Comparison of ENCODE assay signal across 9 cellular contexts in genomic region chr6:28446818-28447511, GRCh38. TPM values are rescaled to one million over a fixed set of nuclear protein-coding genes. Genes with fewer than 3 reads are reported as not detected.
DNase-seq lines count a peak whose midpoint lies in the region; ATAC-seq and TF ChIP-seq lines count a peak whose summit lies in the region.
"Had no signal": no experiment of that assay in that cellular context is flagged by ENCODE, and none has a peak within 500 bp of the region (broad histone marks: within the 10 kb centered on the region; RNA-seq: fewer than 3 reads in every experiment).

No MANE protein-coding gene starts in this region.

- H3K4me1 Mint-ChIP-seq in IgD-negative memory B cell = peaks cover 11 to 15% (median 15%) of the 10 kb centered on the region in 3 donors
- H3K4me1 Mint-ChIP-seq in central memory CD8-positive, alpha-beta T cell = peaks cover 13% of the 10 kb centered on the region
- H3K4me1 Mint-ChIP-seq in natural killer cell treated with Interleukin-12 subunit alpha and Interleukin-12 subunit beta and Interleukin-15 and Interleukin-18, amount 100 ng/mL, for 72 hours (ENCODE audit: low read depth in 2 of 2) = peaks cover 25 to 32% of the 10 kb centered on the region in 2 donors

- ATAC-seq in central memory CD8-positive, alpha-beta T cell (replicated peaks; ENCODE audit: extremely low read depth, poor library complexity, severe bottlenecking) = no peak
- ATAC-seq in natural killer cell treated with Interleukin-12 subunit alpha and Interleukin-12 subunit beta and Interleukin-15 and Interleukin-18, amount 100 ng/mL, for 72 hours = no peak
- ATAC-seq in HG03095 (IDR thresholded peaks at IDR 0.05; ENCODE audit: unreplicated experiment) (no peak), GM19023 (IDR thresholded peaks at IDR 0.05; ENCODE audit: unreplicated experiment) (no peak)

- H3K27me3 ChIP-seq in BJ (ENCODE audit: control insufficient read depth, insufficient read depth, low read length) = no peaks in the 10 kb centered on the region
- peaks cover 0 to 10% of the 10 kb centered on the region in 2 donors for H3K27me3 ChIP-seq in Peyer's patch

- TF ChIP-seq CTCF in BJ (IDR thresholded peaks at IDR 0.05; ENCODE audit: insufficient read depth, low read depth, low read length) = no peak
- no peak for TF ChIP-seq CTCF in Peyer's patch (IDR thresholded peaks at IDR 0.05)

- POLR2A ChIA-PET in BJ (lab: Charles Lee) = interaction anchor here (0.5 kb wide), 1 partner anchor 34 kb away, joined by 3 read pairs; no protein-coding TSS in a partner anchor

- DNase-seq in BJ (ENCODE audit: low read depth) (no peak), Peyer's patch (no peak), DMS153 treated with DMSO at 0.1 percent for 48 hours (lab: John Stamatoyannopoulos, UW; ENCODE audit: unreplicated experiment) (no peak)
- no peak for DNase-seq in central memory CD8-positive, alpha-beta T cell (ENCODE audit: low spot score in 2 of 2)
- DNase-seq in natural killer cell treated with Interleukin-12 subunit alpha and Interleukin-12 subunit beta and Interleukin-15 and Interleukin-18, amount 100 ng/mL, for 72 hours (ENCODE audit: low spot score) = no peak
- DNase-seq: NK-92 treated with Interleukin-12 subunit alpha and Interleukin-12 subunit beta, amount 100 ng/mL, for 24 hours had no signal

- no peaks in the 10 kb centered on the region for H3K9me3 ChIP-seq in Peyer's patch

- TF ChIP-seq POLR2A in Peyer's patch (IDR thresholded peaks at IDR 0.05) = no peak

- H3K4me3 ChIP-seq in BJ (ENCODE audit: low read depth, low read length) = peak overlapping the region; percentile 43
- H3K4me3 ChIP-seq in Peyer's patch = peak overlapping the region in 1 of 4 donors; percentile 22

- no peak overlapping the region for H3K27ac ChIP-seq in Peyer's patch

- peak overlapping the region in 3 of 4 donors; percentile 44 to 84 (median 63) for H3K4me3 Mint-ChIP-seq in IgD-negative memory B cell
- H3K4me3 Mint-ChIP-seq in central memory CD8-positive, alpha-beta T cell = peak overlapping the region; percentile 6
- H3K4me3 Mint-ChIP-seq in natural killer cell treated with Interleukin-12 subunit alpha and Interleukin-12 subunit beta and Interleukin-15 and Interleukin-18, amount 100 ng/mL, for 72 hours = peak overlapping the region; percentile 25

- H3K36me3 Mint-ChIP-seq in IgD-negative memory B cell = no peaks in the 10 kb centered on the region
- peaks cover 8% of the 10 kb centered on the region for H3K36me3 Mint-ChIP-seq in central memory CD8-positive, alpha-beta T cell (ENCODE audit: insufficient read depth)
- H3K36me3 Mint-ChIP-seq in natural killer cell treated with Interleukin-12 subunit alpha and Interleukin-12 subunit beta and Interleukin-15 and Interleukin-18, amount 100 ng/mL, for 72 hours = peaks cover 28% of the 10 kb centered on the region

- CTCF ChIA-PET in BJ (lab: Yijun Ruan, JAX) = no interaction called here

- peaks cover 38% of the 10 kb centered on the region for H3K27me3 Mint-ChIP-seq in IgD-negative memory B cell
- peaks cover 36% of the 10 kb centered on the region for H3K27me3 Mint-ChIP-seq in central memory CD8-positive, alpha-beta T cell
- peaks cover 26 to 37% of the 10 kb centered on the region in 2 donors for H3K27me3 Mint-ChIP-seq in natural killer cell treated with Interleukin-12 subunit alpha and Interleukin-12 subunit beta and Interleukin-15 and Interleukin-18, amount 100 ng/mL, for 72 hours

- H3K27ac Mint-ChIP-seq in IgD-negative memory B cell = peak overlapping the region in 1 of 3 donors; percentile 67
- no peak overlapping the region for H3K27ac Mint-ChIP-seq in central memory CD8-positive, alpha-beta T cell (ENCODE audit: low read depth)
- H3K27ac Mint-ChIP-seq in natural killer cell treated with Interleukin-12 subunit alpha and Interleukin-12 subunit beta and Interleukin-15 and Interleukin-18, amount 100 ng/mL, for 72 hours = peak overlapping the region in 1 of 2 donors; percentile 3

- H3K36me3 ChIP-seq in BJ (ENCODE audit: control insufficient read depth, insufficient read depth, low read length) (no peaks in the 10 kb centered on the region), Peyer's patch (no peaks in the 10 kb centered on the region)

- no peaks in the 10 kb centered on the region for H3K4me1 ChIP-seq in Peyer's patch

- H3K9me3 Mint-ChIP-seq in IgD-negative memory B cell = peaks cover 4 to 12% (median 7%) of the 10 kb centered on the region in 3 donors
- H3K9me3 Mint-ChIP-seq in central memory CD8-positive, alpha-beta T cell = peaks cover 5% of the 10 kb centered on the region
- peaks cover 9% of the 10 kb centered on the region for H3K9me3 Mint-ChIP-seq in natural killer cell treated with Interleukin-12 subunit alpha and Interleukin-12 subunit beta and Interleukin-15 and Interleukin-18, amount 100 ng/mL, for 72 hours

RNA-seq across cellular contexts. Expression of gene ZSCAN23, which starts 3.7 kb away (rescaled TPM):
- polyA plus RNA-seq in BJ (2011; rRNA removed) = 1.8 and 2.3 TPM in 2 replicates
- 2.7 and 2.9 TPM in 2 replicates for polyA minus RNA-seq in BJ (2011; rRNA and poly(A)+ RNA removed)
- 0.14 TPM for polyA plus RNA-seq in IgD-negative memory B cell
- total RNA-seq in natural killer cell treated with Interleukin-12 subunit alpha and Interleukin-12 subunit beta and Interleukin-15 and Interleukin-18, amount 100 ng/mL, for 72 hours = 1 to 10 TPM in 1 of 2 donors, under 1 TPM in 1; 0.40 to 1.5 TPM
- total RNA-seq in Peyer's patch = 10 to 100 TPM in 1 of 4 donors, 1 to 10 TPM in 1, under 1 TPM in 1, not detected in 1; 0.57 to 46.2 (median 1.6) TPM

RNA-seq across cellular contexts. Expression of gene ZSCAN12, which starts 47.4 kb away (rescaled TPM):
- polyA plus RNA-seq in BJ (2011; rRNA removed) (2.2 and 2.9 TPM in 2 replicates), IgD-negative memory B cell (5.4 TPM)
- polyA minus RNA-seq in BJ (2011; rRNA and poly(A)+ RNA removed) = 2.3 and 2.8 TPM in 2 replicates
- 1 to 10 TPM; 6.9 to 9.9 TPM for total RNA-seq in natural killer cell treated with Interleukin-12 subunit alpha and Interleukin-12 subunit beta and Interleukin-15 and Interleukin-18, amount 100 ng/mL, for 72 hours
- total RNA-seq in Peyer's patch = 10 to 100 TPM in 1 of 4 donors, 1 to 10 TPM in 3; 4.0 to 19.8 (median 7.5) TPM

Comparison
In these comparisons a context has a peak if more than half of its experiments do, and no peak if none do; other contexts are left out.
1. H3K4me3 Mint-ChIP-seq: peak in every context shown above with its lines; median percentile 63 in IgD-negative memory B cell; 25 in natural killer cell treated with Interleukin-12 subunit alpha and Interleukin-12 subunit beta and Interleukin-15 and Interleukin-18, amount 100 ng/mL, for 72 hours; 6 in central memory CD8-positive, alpha-beta T cell.